In genomic region chr1:107183011-107183410, GRCh38 we compare ENCODE assay signal across 22 cellular contexts. TPM values are rescaled to one million over a fixed set of nuclear protein-coding genes. Genes with fewer than 3 reads are reported as not detected.
DNase-seq lines count a peak whose midpoint lies in the region; ATAC-seq, FAIRE-seq and TF ChIP-seq lines count a peak whose summit lies in the region.
"Had no signal": no experiment of that assay in that cellular context is flagged by ENCODE, and none has a peak within 500 bp of the region (broad histone marks: within the 10 kb centered on the region; RNA-seq: fewer than 3 reads in every experiment).

No MANE protein-coding gene starts in this region.

- peaks cover 44% of the 10 kb centered on the region for H3K79me2 ChIP-seq in GM23248 (ENCODE audit: insufficient read depth)
- H3K79me2 ChIP-seq in astrocyte (ENCODE audit: insufficient read depth, low read length) = peaks cover 15% of the 10 kb centered on the region

- H3K4me1 ChIP-seq in GM23248 (ENCODE audit: insufficient read depth) (peaks cover 10% of the 10 kb centered on the region; the same call in 1 of the 2 replicates), astrocyte (ENCODE audit: insufficient read depth, low read length) (peaks cover 6% of the 10 kb centered on the region)
- H3K4me1 ChIP-seq: Caco-2, HAP-1, Peyer's patch, SJCRH30 had no signal

- no peak for TF ChIP-seq CTCF in astrocyte (IDR thresholded peaks at IDR 0.05; ENCODE audit: insufficient read depth, low read depth, low read length)

- ATAC-seq in HG03565 (IDR thresholded peaks at IDR 0.05; ENCODE audit: unreplicated experiment) = no peak

- H3K4me1 Mint-ChIP-seq in astrocyte (ENCODE audit: low read depth, unreplicated experiment) = peaks cover 15% of the 10 kb centered on the region

- no peaks in the 10 kb centered on the region for H4K20me1 ChIP-seq in GM23248 (ENCODE audit: insufficient read depth)
- H4K20me1 ChIP-seq in astrocyte (ENCODE audit: insufficient read depth, low read length) = peaks cover 3% of the 10 kb centered on the region

- H3F3A ChIP-seq in GM23248 (ENCODE audit: insufficient read depth) = no peaks in the 10 kb centered on the region

- H3K4me3 Mint-ChIP-seq in astrocyte (ENCODE audit: unreplicated experiment) = no peak overlapping the region
- H3K4me3 Mint-ChIP-seq: CD4-positive, CD25-positive, alpha-beta regulatory T cell had no signal

- no peak overlapping the region for H3K27ac Mint-ChIP-seq in astrocyte (ENCODE audit: unreplicated experiment)
- H3K27ac Mint-ChIP-seq: CD4-positive, CD25-positive, alpha-beta regulatory T cell had no signal

- H3K4me3 ChIP-seq in GM23248 (no peak overlapping the region), astrocyte (ENCODE audit: insufficient read depth, low read depth, low read length) (no peak overlapping the region)
- H3K4me3 ChIP-seq: HAP-1, Peyer's patch, SJCRH30 had no signal

- H3K9me3 ChIP-seq in GM23248 (ENCODE audit: low read depth) (no peaks in the 10 kb centered on the region), astrocyte (ENCODE audit: insufficient read depth, low read depth, low read length) (no peaks in the 10 kb centered on the region)
- H3K9me3 ChIP-seq: Caco-2, HAP-1, Peyer's patch, SJCRH30 had no signal

- H3K27me3 Mint-ChIP-seq in astrocyte (ENCODE audit: low read depth, unreplicated experiment) = no peaks in the 10 kb centered on the region
- H3K27me3 Mint-ChIP-seq: CD4-positive, CD25-positive, alpha-beta regulatory T cell had no signal

- in situ Hi-C loops in GM23248 (cut with MboI) = no loop called here

- 67 to 69% methylated on average over 4 of the region's 4 CpGs for WGBS in GM23248 (ENCODE audit: low coverage in 1 of 2, low lambda C conversion rate in 2 of 2, missing lambda C conversion rate in 2 of 2), 2 experiments

- no peaks in the 10 kb centered on the region for H3K36me3 Mint-ChIP-seq in astrocyte (ENCODE audit: low read depth, unreplicated experiment)
- H3K36me3 Mint-ChIP-seq: CD4-positive, CD25-positive, alpha-beta regulatory T cell had no signal

- no peak overlapping the region for H3K27ac ChIP-seq in GM23248
- H3K27ac ChIP-seq in astrocyte (ENCODE audit: low read depth, low read length) = no peak overlapping the region
- H3K27ac ChIP-seq: HL-60, Peyer's patch, SJCRH30 had no signal

- H3K27me3 ChIP-seq in GM23248 (replicated peaks; ENCODE audit: insufficient read depth) (no peaks in the 10 kb centered on the region), astrocyte (ENCODE audit: insufficient read depth, low read length) (no peaks in the 10 kb centered on the region)
- H3K27me3 ChIP-seq: Peyer's patch, SJCRH30 had no signal

- no peak for FAIRE-seq in astrocyte (lab: Jason Lieb, UNC)

- no peaks in the 10 kb centered on the region for H3K36me3 ChIP-seq in GM23248 (ENCODE audit: low read depth)
- H3K36me3 ChIP-seq in astrocyte (ENCODE audit: insufficient read depth, low read length) = no peaks in the 10 kb centered on the region
- H3K36me3 ChIP-seq: HAP-1, Peyer's patch, SJCRH30 had no signal

- H2AFZ ChIP-seq in GM23248 (no peak overlapping the region), astrocyte (ENCODE audit: low read depth, low read length) (no peak overlapping the region)

- no peaks in the 10 kb centered on the region for H3K9me2 ChIP-seq in GM23248 (ENCODE audit: insufficient read depth)

- DNase-seq in GM23248 = peak; percentile 12
- DNase-seq in NCI-H526 (lab: John Stamatoyannopoulos, UW) = peak; percentile 76 to 79
- DNase-seq in astrocyte (ENCODE audit: low read depth) = peak; percentile 22
- peak; percentile 32 for DNase-seq in kidney tubule cell (ENCODE audit: low spot score)
- DNase-seq in inferior parietal cortex (ENCODE audit: extremely low spot score) = no peak
- no peak for DNase-seq in COLO668 (lab: John Stamatoyannopoulos, UW; ENCODE audit: unreplicated experiment)
- DNase-seq: Caco-2; CD4-positive, CD25-positive, alpha-beta regulatory T cell; DMS 273 treated with DMSO at 0.1 percent for 48 hours; DMS79 treated with DMSO at 0.1 percent for 48 hours; KBM-7; NCI-H1105 treated with DMSO at 0.1 percent for 48 hours; NCI-H1694 treated with DMSO at 0.1 percent for 48 hours; NCI-H2081 treated with DMSO at 0.1 percent for 48 hours; NCI-H2171 treated with DMSO at 0.1 percent for 48 hours; NCI-H524 treated with DMSO at 0.1 percent for 48 hours; Peyer's patch; SJCRH30 had no signal

- H3K9me3 Mint-ChIP-seq in astrocyte (ENCODE audit: unreplicated experiment) = no peaks in the 10 kb centered on the region

- H3K9ac ChIP-seq in GM23248 = no peak overlapping the region
- H3K9ac ChIP-seq in astrocyte (ENCODE audit: low read length) = no peak overlapping the region

- no peak overlapping the region for H3K4me2 ChIP-seq in GM23248 (ENCODE audit: unreplicated experiment)
- H3K4me2 ChIP-seq in astrocyte (ENCODE audit: low read length) = no peak overlapping the region

RNA-seq across cellular contexts. Expression of gene NTNG1, which starts 42.2 kb away (rescaled TPM):
- 14.4 and 14.7 TPM in 2 replicates for total RNA-seq in GM23248 (2014; rRNA removed; shearing (Covaris generic))
- polyA plus RNA-seq in GM23248 (2016; fragmentation: Nextera tagmentation; extraction: Ambion mirVana) = 16.0 and 17.4 TPM in 2 replicates
- total RNA-seq in astrocyte = 6.7 and 8.1 TPM in 2 replicates
- total RNA-seq: Caco-2; CD4-positive, CD25-positive, alpha-beta regulatory T cell; HT-29; SJCRH30 had no signal
- polyA plus RNA-seq: CD4-positive, CD25-positive, alpha-beta regulatory T cell had no signal

Comparison
In these comparisons a context has a peak if more than half of its experiments do, and no peak if none do; other contexts are left out.
1. DNase-seq: peak in GM23248 (single experiment), NCI-H526 (2 of 2), astrocyte (single experiment) and kidney tubule cell (single experiment); none in inferior parietal cortex (single experiment) and COLO668 (single experiment).